9 cellular contexts compared by ENCODE assay signal in genomic region chrX:45771560-45772340, GRCh38.
DNase-seq lines count a peak whose midpoint lies in the region; ATAC-seq, FAIRE-seq and TF ChIP-seq lines count a peak whose summit lies in the region.
"Had no signal": no experiment of that assay in that cellular context is flagged by ENCODE, and none has a peak within 500 bp of the region (broad histone marks: within the 10 kb centered on the region; RNA-seq: fewer than 3 reads in every experiment).

No MANE protein-coding gene starts in this region.

- ATAC-seq in HG02763 (IDR thresholded peaks at IDR 0.05; ENCODE audit: unreplicated experiment) (peak; percentile 39), mucosa of descending colon (peak; percentile 60)

- H3K9me3 Mint-ChIP-seq in T-helper 1 cell treated with Interleukin-12 subunit alpha and Interleukin-12 subunit beta and Interleukin-4 antibody, amounts not matched to agents 30 μg/mL and 1 μg/mL, for 36 hours, result no peaks in the 10 kb centered on the region

- peak; percentile 83 for DNase-seq in EH (ENCODE audit: low read depth)
- DNase-seq in bronchial epithelial cell (ENCODE audit: low read depth), result peak; percentile 59
- DNase-seq in mucosa of descending colon, result peak; percentile 53 to 67 (median 64)
- no peak for DNase-seq in cerebellar nuclear complex (lab: John Stamatoyannopoulos, UW)
- DNase-seq in anterior cingulate cortex (lab: John Stamatoyannopoulos, UW), result no peak
- no peak for DNase-seq in NCI-H1694 (lab: John Stamatoyannopoulos, UW)

- H3K4me3 Mint-ChIP-seq in T-helper 1 cell treated with Interleukin-12 subunit alpha and Interleukin-12 subunit beta and Interleukin-4 antibody, amounts not matched to agents 30 μg/mL and 1 μg/mL, for 36 hours, result peak overlapping the region; percentile 72

- H3K27me3 ChIP-seq in bronchial epithelial cell (ENCODE audit: control insufficient read depth, insufficient read depth, low read length), result no peaks in the 10 kb centered on the region

- no peaks in the 10 kb centered on the region for H3K27me3 Mint-ChIP-seq in T-helper 1 cell treated with Interleukin-12 subunit alpha and Interleukin-12 subunit beta and Interleukin-4 antibody, amounts not matched to agents 30 μg/mL and 1 μg/mL, for 36 hours (ENCODE audit: low read depth)

- H3K4me3 ChIP-seq in bronchial epithelial cell (ENCODE audit: low read depth, low read length) (peak overlapping the region; percentile 47), mucosa of descending colon (no peak overlapping the region)

- intact Hi-C loops in mucosa of descending colon (cut with DNase I, micrococcal nuclease), result no loop called here

- no peak for FAIRE-seq in bronchial epithelial cell (lab: Jason Lieb, UNC)

- H3K36me3 ChIP-seq in bronchial epithelial cell (ENCODE audit: control insufficient read depth, insufficient read depth, low read length) (no peaks in the 10 kb centered on the region), mucosa of descending colon (ENCODE audit: low read depth) (no peaks in the 10 kb centered on the region)

- H3K36me3 Mint-ChIP-seq in T-helper 1 cell treated with Interleukin-12 subunit alpha and Interleukin-12 subunit beta and Interleukin-4 antibody, amounts not matched to agents 30 μg/mL and 1 μg/mL, for 36 hours (ENCODE audit: low read depth), result peaks cover 14% of the 10 kb centered on the region

- TF ChIP-seq CTCF in bronchial epithelial cell (IDR thresholded peaks at IDR 0.05; ENCODE audit: insufficient read depth, low read length, severe bottlenecking) (no peak), mucosa of descending colon (IDR thresholded peaks at IDR 0.05) (no peak)

- peaks cover 57% of the 10 kb centered on the region for H3K4me1 Mint-ChIP-seq in T-helper 1 cell treated with Interleukin-12 subunit alpha and Interleukin-12 subunit beta and Interleukin-4 antibody, amounts not matched to agents 30 μg/mL and 1 μg/mL, for 36 hours (ENCODE audit: low read depth)

- H3K27ac Mint-ChIP-seq in T-helper 1 cell treated with Interleukin-12 subunit alpha and Interleukin-12 subunit beta and Interleukin-4 antibody, amounts not matched to agents 30 μg/mL and 1 μg/mL, for 36 hours, result peak overlapping the region; percentile 73

- H3K4me1 ChIP-seq in mucosa of descending colon (ENCODE audit: low read depth), result peaks cover 9% of the 10 kb centered on the region
- H3K4me1 ChIP-seq: parathyroid adenoma had no signal

- no peaks in the 10 kb centered on the region for H3K9me3 ChIP-seq in mucosa of descending colon

Comparison
In these comparisons a context has a peak if more than half of its experiments do, and no peak if none do; other contexts are left out.
1. DNase-seq: peak in EH (single experiment), bronchial epithelial cell (single experiment) and mucosa of descending colon (3 of 3); none in cerebellar nuclear complex (0 of 2), anterior cingulate cortex (0 of 58) and NCI-H1694 (single experiment).